In genomic region chr15:49223536-49224274, GRCh38 we compare ENCODE assay signal across 1 cellular context.
TF ChIP-seq lines count a peak whose summit lies in the region.

No MANE protein-coding gene starts in this region.

TF ChIP-seq in K562, 482 proteins besides CTCF, POLR2A, EP300 and RAD21:
- peak; percentile 35; the same call in 1 of the 2 replicates for TF ChIP-seq BCOR (IDR thresholded peaks at IDR 0.05)
- no peak for TF ChIP-seq HIVEP1 (CRISPR knock-in tag; IDR thresholded peaks at IDR 0.05)
- no peak for TF ChIP-seq POLR2H (tag; IDR thresholded peaks at IDR 0.05; ENCODE audit: low read depth)
- TF ChIP-seq ZNF146 (CRISPR knock-in tag; IDR thresholded peaks at IDR 0.05; ENCODE audit: unreplicated experiment) = peak; percentile 83
- TF ChIP-seq, protein P1, sequence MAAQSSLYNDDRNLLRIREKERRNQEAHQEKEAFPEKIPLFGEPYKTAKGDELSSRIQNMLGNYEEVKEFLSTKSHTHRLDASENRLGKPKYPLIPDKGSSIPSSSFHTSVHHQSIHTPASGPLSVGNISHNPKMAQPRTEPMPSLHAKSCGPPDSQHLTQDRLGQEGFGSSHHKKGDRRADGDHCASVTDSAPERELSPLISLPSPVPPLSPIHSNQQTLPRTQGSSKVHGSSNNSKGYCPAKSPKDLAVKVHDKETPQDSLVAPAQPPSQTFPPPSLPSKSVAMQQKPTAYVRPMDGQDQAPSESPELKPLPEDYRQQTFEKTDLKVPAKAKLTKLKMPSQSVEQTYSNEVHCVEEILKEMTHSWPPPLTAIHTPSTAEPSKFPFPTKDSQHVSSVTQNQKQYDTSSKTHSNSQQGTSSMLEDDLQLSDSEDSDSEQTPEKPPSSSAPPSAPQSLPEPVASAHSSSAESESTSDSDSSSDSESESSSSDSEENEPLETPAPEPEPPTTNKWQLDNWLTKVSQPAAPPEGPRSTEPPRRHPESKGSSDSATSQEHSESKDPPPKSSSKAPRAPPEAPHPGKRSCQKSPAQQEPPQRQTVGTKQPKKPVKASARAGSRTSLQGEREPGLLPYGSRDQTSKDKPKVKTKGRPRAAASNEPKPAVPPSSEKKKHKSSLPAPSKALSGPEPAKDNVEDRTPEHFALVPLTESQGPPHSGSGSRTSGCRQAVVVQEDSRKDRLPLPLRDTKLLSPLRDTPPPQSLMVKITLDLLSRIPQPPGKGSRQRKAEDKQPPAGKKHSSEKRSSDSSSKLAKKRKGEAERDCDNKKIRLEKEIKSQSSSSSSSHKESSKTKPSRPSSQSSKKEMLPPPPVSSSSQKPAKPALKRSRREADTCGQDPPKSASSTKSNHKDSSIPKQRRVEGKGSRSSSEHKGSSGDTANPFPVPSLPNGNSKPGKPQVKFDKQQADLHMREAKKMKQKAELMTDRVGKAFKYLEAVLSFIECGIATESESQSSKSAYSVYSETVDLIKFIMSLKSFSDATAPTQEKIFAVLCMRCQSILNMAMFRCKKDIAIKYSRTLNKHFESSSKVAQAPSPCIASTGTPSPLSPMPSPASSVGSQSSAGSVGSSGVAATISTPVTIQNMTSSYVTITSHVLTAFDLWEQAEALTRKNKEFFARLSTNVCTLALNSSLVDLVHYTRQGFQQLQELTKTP (IDR thresholded peaks at IDR 0.05; ENCODE audit: low read depth in 1 of 2, partially characterized antibody in 2 of 2) = peak in 1 of 2 experiments; percentile 78
- TF ChIP-seq ZNF134 (CRISPR knock-in tag; conservative IDR thresholded peaks at IDR 0.05) = no peak
- peak; percentile 25 to 40; a peak in 1 of 4 replicates for TF ChIP-seq FOXK2 (conservative IDR thresholded peaks at IDR 0.05 in 1 of 2, IDR thresholded peaks at IDR 0.05 in 1 of 2; ENCODE audit: low read depth in 2 of 2)
